8 cellular contexts compared by ENCODE assay signal in genomic region chr1:179955318-179955638, GRCh38. TPM values are rescaled to one million over a fixed set of nuclear protein-coding genes. Genes with fewer than 3 reads are reported as not detected.
DNase-seq lines count a peak whose midpoint lies in the region; ATAC-seq, FAIRE-seq and TF ChIP-seq lines count a peak whose summit lies in the region.

No MANE protein-coding gene starts in this region.

- H3K36me3 ChIP-seq in OCI-LY3 (replicated peaks; ENCODE audit: low read depth, low read length) (no peaks in the 10 kb centered on the region), duodenal mucosa (ENCODE audit: control insufficient read depth in 1 of 2, insufficient read depth in 2 of 2, low read length in 2 of 2) (no peaks in the 10 kb centered on the region)

- H3K9ac ChIP-seq in OCI-LY3 (ENCODE audit: low read length): peak overlapping the region; percentile 79
- H3K9ac ChIP-seq in duodenal mucosa (ENCODE audit: low read depth in 1 of 2, low read length in 2 of 2): peak overlapping the region; percentile 84 to 94

- peak; percentile 10 for ATAC-seq in GM21447 (IDR thresholded peaks at IDR 0.05; ENCODE audit: unreplicated experiment)
- ATAC-seq in naive B cell (ENCODE audit: low read depth in 2 of 2): no peak

- H3K27me3 ChIP-seq in OCI-LY3 (ENCODE audit: low read depth, low read length) (no peaks in the 10 kb centered on the region), duodenal mucosa (ENCODE audit: control insufficient read depth in 1 of 2, insufficient read depth in 2 of 2, low read length in 2 of 2) (no peaks in the 10 kb centered on the region)

- no peaks in the 10 kb centered on the region for H3K36me3 Mint-ChIP-seq in naive B cell

- H3K4me3 ChIP-seq in OCI-LY3 (ENCODE audit: low read length): peak overlapping the region; percentile 84
- peak overlapping the region; percentile 92 to 95 for H3K4me3 ChIP-seq in duodenal mucosa (ENCODE audit: low read depth in 1 of 2, low read length in 2 of 2)

- peak overlapping the region; percentile 70 to 96 (median 92) for H3K27ac Mint-ChIP-seq in naive B cell

- peak overlapping the region; percentile 86 for H3K4me2 ChIP-seq in OCI-LY3 (ENCODE audit: low read length)

- H3K4me3 Mint-ChIP-seq in naive B cell: peak overlapping the region; percentile 87 to 97 (median 93)

- no peak overlapping the region for H2AFZ ChIP-seq in OCI-LY3 (ENCODE audit: low read depth, low read length)

- no peak for TF ChIP-seq CTCF in OCI-LY3 (IDR thresholded peaks at IDR 0.05; ENCODE audit: low read depth, low read length)

- H3K4me1 ChIP-seq in OCI-LY3 (ENCODE audit: low read length) (peaks cover 39% of the 10 kb centered on the region), duodenal mucosa (ENCODE audit: control insufficient read depth in 1 of 2, insufficient read depth in 2 of 2, low read length in 2 of 2) (peaks cover 25 to 27% of the 10 kb centered on the region in 2 donors)

- H3K9me3 Mint-ChIP-seq in naive B cell: no peaks in the 10 kb centered on the region

- H3K27me3 Mint-ChIP-seq in naive B cell: no peaks in the 10 kb centered on the region

- H4K20me1 ChIP-seq in OCI-LY3 (ENCODE audit: insufficient read depth, low read length): peaks cover 33% of the 10 kb centered on the region

- peaks cover 59% of the 10 kb centered on the region for H3K79me2 ChIP-seq in OCI-LY3 (ENCODE audit: low read length)

- H3K9me3 ChIP-seq in OCI-LY3 (ENCODE audit: insufficient read depth, low read length) (no peaks in the 10 kb centered on the region), duodenal mucosa (ENCODE audit: control insufficient read depth in 1 of 2, low read length in 2 of 2) (no peaks in the 10 kb centered on the region)

- H3K4me1 Mint-ChIP-seq in naive B cell: peaks cover 41 to 66% (median 47%) of the 10 kb centered on the region in 3 donors

- no peak for FAIRE-seq in H54 (lab: Jason Lieb, UNC)

- DNase-seq in AG08396 (ENCODE audit: low spot score) (peak; percentile 7), naive B cell (no peak), H54 (ENCODE audit: insufficient read length, low spot score) (no peak), NCI-H1930 (lab: John Stamatoyannopoulos, UW) (no peak)
- no peak for DNase-seq in stimulated activated CD8-positive, alpha-beta memory T cell treated with anti-CD3 and anti-CD28 coated beads, Interleukin-4, amount 100 ng/mL, for 48 hours

- H3K27ac ChIP-seq in OCI-LY3 (ENCODE audit: low read length) (peak overlapping the region; percentile 61), duodenal mucosa (ENCODE audit: low read depth, low read length) (peak overlapping the region; percentile 89)

- TF ChIP-seq POLR2A in H54 (IDR thresholded peaks at IDR 0.05; ENCODE audit: low read depth, low read length): no peak

RNA-seq across cellular contexts. Expression of gene CEP350, which starts 0.7 kb away (rescaled TPM):
- 10 to 100 TPM in 5 of 6 donors, 1 to 10 TPM in 1; 5.5 to 78.9 (median 37.0) TPM for polyA plus RNA-seq in naive B cell (ENCODE audit: low read depth in 6 of 6)
